Comparison of ENCODE assay signal across 8 cellular contexts in genomic region chr11:57903441-57904123, GRCh38.
A peak's percentile ranks its signal among the peaks of the same experiment; 100 is the strongest.
DNase-seq lines count a peak whose midpoint lies in the region; ATAC-seq, FAIRE-seq and TF ChIP-seq lines count a peak whose summit lies in the region.

No MANE protein-coding gene starts in this region.

- DNase-seq in CD8-positive, alpha-beta T cell = peak in 6 of 7 experiments; percentile 12 to 60 (median 24)
- DNase-seq in H54 (ENCODE audit: insufficient read length, low spot score) (peak; percentile 42), T1000 (lab: John Stamatoyannopoulos, UW) (peak; percentile 3), keratinocyte (ENCODE audit: low read depth, low spot score) (peak; percentile 61), stomach (peak; percentile 49), GOT3 (lab: John Stamatoyannopoulos, UW) (no peak), spleen (no peak), GM13976 (ENCODE audit: low spot score) (no peak)

- H3K79me2 ChIP-seq in keratinocyte (ENCODE audit: control insufficient read depth, insufficient read depth, low read length) = no peaks in the 10 kb centered on the region

- no peak for FAIRE-seq in H54 (lab: Jason Lieb, UNC)
- FAIRE-seq in keratinocyte (lab: Jason Lieb, UNC) = peak; percentile 97

- H3K27me3 Mint-ChIP-seq in CD8-positive, alpha-beta T cell (ENCODE audit: low read depth) = peaks cover 7% of the 10 kb centered on the region

- no peak overlapping the region for H3K27ac Mint-ChIP-seq in CD8-positive, alpha-beta T cell

- H3K36me3 ChIP-seq in CD8-positive, alpha-beta T cell (ENCODE audit: insufficient read depth, low read length) = no peaks in the 10 kb centered on the region
- no peaks in the 10 kb centered on the region for H3K36me3 ChIP-seq in keratinocyte (ENCODE audit: control insufficient read depth in 2 of 2, extremely low read depth in 1 of 2, insufficient read depth in 2 of 2, low read length in 2 of 2)
- H3K36me3 ChIP-seq in stomach = no peaks in the 10 kb centered on the region
- H3K36me3 ChIP-seq in spleen = no peaks in the 10 kb centered on the region

- dilution Hi-C loops in keratinocyte (cut with MboI; ENCODE audit: extremely low pct_ligation_motif_present, low sequenced_read_pairs) = no loop called here

- CTCF ChIA-PET in CD8-positive, alpha-beta T cell (lab: Charles Lee) = no interaction called here

- no peaks in the 10 kb centered on the region for H4K20me1 ChIP-seq in keratinocyte (ENCODE audit: control insufficient read depth, extremely low read depth, insufficient read depth, low read length)

- WGBS in stomach, 5 donors = 33 to 60% (median 52%) methylated on average over 11 of the region's 11 CpGs
- WGBS in spleen, 5 donors = 43 to 86% (median 52%) methylated on average over 11 of the region's 11 CpGs

- no peak overlapping the region for H3K27ac ChIP-seq in CD8-positive, alpha-beta T cell (ENCODE audit: low read depth, low read length)
- peak overlapping the region; percentile 88 for H3K27ac ChIP-seq in keratinocyte (ENCODE audit: control insufficient read depth, insufficient read depth, low read length)
- no peak overlapping the region for H3K27ac ChIP-seq in stomach
- no peak overlapping the region for H3K27ac ChIP-seq in spleen

- H3K4me1 Mint-ChIP-seq in CD8-positive, alpha-beta T cell (ENCODE audit: low read depth) = peaks cover 5% of the 10 kb centered on the region

- TF ChIP-seq EP300 in stomach (IDR thresholded peaks at IDR 0.05) = no peak

- peaks cover 10% of the 10 kb centered on the region for H3K4me1 ChIP-seq in CD8-positive, alpha-beta T cell (ENCODE audit: insufficient read depth, low read length)
- H3K4me1 ChIP-seq in keratinocyte (ENCODE audit: control insufficient read depth, extremely low read depth, insufficient read depth, low read length) (peaks cover 65% of the 10 kb centered on the region), stomach (no peaks in the 10 kb centered on the region), spleen (no peaks in the 10 kb centered on the region)

- no peak for TF ChIP-seq POLR2A in H54 (IDR thresholded peaks at IDR 0.05; ENCODE audit: low read depth, low read length)
- TF ChIP-seq POLR2A in stomach (IDR thresholded peaks at IDR 0.05) = no peak
- no peak for TF ChIP-seq POLR2A in spleen (IDR thresholded peaks at IDR 0.05)

- H2AFZ ChIP-seq in keratinocyte (ENCODE audit: control insufficient read depth, low read length) = peak overlapping the region; percentile 36

- POLR2A ChIA-PET in CD8-positive, alpha-beta T cell (lab: Charles Lee) = no interaction called here

- no peak overlapping the region for H3K4me3 Mint-ChIP-seq in CD8-positive, alpha-beta T cell

- no peak for TF ChIP-seq CTCF in CD8-positive, alpha-beta T cell (IDR thresholded peaks at IDR 0.05)
- TF ChIP-seq CTCF in keratinocyte (optimal IDR thresholded peaks at IDR 0.05 in 1 of 3, IDR thresholded peaks at IDR 0.05 in 1 of 3, conservative IDR thresholded peaks at IDR 0.05 in 1 of 3; ENCODE audit: extremely low read depth in 1 of 3, insufficient read depth in 2 of 3, low read length in 3 of 3) (no peak), stomach (IDR thresholded peaks at IDR 0.05) (no peak), spleen (IDR thresholded peaks at IDR 0.05 in 8 of 11, conservative IDR thresholded peaks at IDR 0.05 in 3 of 11) (no peak), GM13976 (IDR thresholded peaks at IDR 0.05; ENCODE audit: borderline replicate concordance, control extremely low read depth, extremely low read depth, insufficient read depth, missing control alignments) (no peak)

- no peaks in the 10 kb centered on the region for H3K27me3 ChIP-seq in CD8-positive, alpha-beta T cell (ENCODE audit: insufficient read depth, low read length)
- H3K27me3 ChIP-seq in keratinocyte (ENCODE audit: control insufficient read depth, extremely low read depth, insufficient read depth, low read length) (no peaks in the 10 kb centered on the region), stomach (no peaks in the 10 kb centered on the region), spleen (replicated peaks in 1 of 7) (peaks cover 0 to 10% (median 0%) of the 10 kb centered on the region in 7 donors)

- peak overlapping the region; percentile 61 for H3K9ac ChIP-seq in keratinocyte (ENCODE audit: control insufficient read depth, extremely low read depth, insufficient read depth, low read length)

- no peaks in the 10 kb centered on the region for H3K9me3 Mint-ChIP-seq in CD8-positive, alpha-beta T cell

- H3K36me3 Mint-ChIP-seq in CD8-positive, alpha-beta T cell = no peaks in the 10 kb centered on the region

- in situ Hi-C loops in GM13976 (cut with MboI; ENCODE audit: low sequenced_read_pairs, unreplicated experiment) = no loop called here

- H3K9me3 ChIP-seq in CD8-positive, alpha-beta T cell (ENCODE audit: low read length) = no peaks in the 10 kb centered on the region
- H3K9me3 ChIP-seq in keratinocyte (ENCODE audit: control insufficient read depth, low read depth, low read length) = peaks cover 2% of the 10 kb centered on the region
- H3K9me3 ChIP-seq in stomach = no peaks in the 10 kb centered on the region
- H3K9me3 ChIP-seq in spleen = no peaks in the 10 kb centered on the region

- peak overlapping the region; percentile 16 for H3K4me3 ChIP-seq in CD8-positive, alpha-beta T cell (ENCODE audit: low read depth, low read length)
- H3K4me3 ChIP-seq in keratinocyte (ENCODE audit: control insufficient read depth in 2 of 3, extremely low read depth in 1 of 3, insufficient read depth in 2 of 3, low read depth in 1 of 3, low read length in 3 of 3) (peak overlapping the region in 2 of 3 experiments; percentile 11 to 21), stomach (no peak overlapping the region), spleen (no peak overlapping the region)

- peak; percentile 62 for ATAC-seq in CD8-positive, alpha-beta T cell

- intact Hi-C loops in CD8-positive, alpha-beta T cell (cut with DNase I, micrococcal nuclease) = no loop called here
- intact Hi-C loops in stomach (cut with DNase I; ENCODE audit: low total_unique reads) = no loop called here
- intact Hi-C loops in spleen (cut with DNase I; ENCODE audit: low total_unique reads) = no loop called here

- H3K9me1 ChIP-seq in keratinocyte (ENCODE audit: control insufficient read depth, extremely low read depth, insufficient read depth, low read length) = peaks cover 5% of the 10 kb centered on the region

- H3K4me2 ChIP-seq in keratinocyte (ENCODE audit: control insufficient read depth, extremely low read depth, insufficient read depth, low read depth, low read length) = peak overlapping the region; percentile 69

Comparison
In these comparisons a context has a peak if more than half of its experiments do, and no peak if none do; other contexts are left out.
1. DNase-seq: peak in CD8-positive, alpha-beta T cell (6 of 7), H54 (single experiment), T1000 (single experiment), keratinocyte (single experiment) and stomach (single experiment); none in GOT3 (single experiment), spleen (single experiment) and GM13976 (single experiment).
2. H3K4me3 ChIP-seq: peak in CD8-positive, alpha-beta T cell (single experiment) and keratinocyte (2 of 3); none in stomach (0 of 4) and spleen (0 of 8).